ENCODE assay signal across 15 cellular contexts in the genomic region with DNA sequence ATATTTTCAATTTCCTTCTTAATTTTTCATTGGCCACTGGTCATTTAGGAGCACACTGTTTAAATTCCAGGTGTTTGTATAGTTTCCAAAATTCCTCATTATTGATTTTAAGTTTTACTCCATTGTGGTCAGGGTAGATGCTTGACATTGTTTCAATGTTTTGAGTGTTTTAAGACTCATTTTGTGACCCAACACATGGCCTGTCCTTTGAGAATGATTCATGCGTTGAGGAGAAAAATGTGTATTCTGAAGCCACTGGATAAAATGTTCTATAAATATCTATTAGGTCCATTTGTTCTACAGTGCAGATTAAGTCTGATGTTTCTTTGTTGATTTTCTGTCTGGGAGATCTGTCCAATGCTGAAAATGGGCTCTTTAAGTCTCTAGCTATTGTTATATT.
"Had no signal": no experiment of that assay in that cellular context is flagged by ENCODE, and none has a peak within 500 bp of the region (broad histone marks: within the 10 kb centered on the region; RNA-seq: fewer than 3 reads in every experiment).

No MANE protein-coding gene starts in this region.

- H3K27ac ChIP-seq: hepatocyte, left lung, tibial nerve had no signal

- ATAC-seq: activated CD8-positive, alpha-beta T cell treated with anti-CD3 and anti-CD28 coated beads, Interleukin-2, amount 10 ng/mL, durations not matched to agents 7 days and 5 days; esophagus mucosa; left lung had no signal

- DNase-seq: activated CD4-positive, alpha-beta T cell treated with anti-CD3 and anti-CD28 coated beads, Interleukin-2, amount 10 ng/mL, durations not matched to agents 7 days and 5 days; activated CD8-positive, alpha-beta T cell treated with anti-CD3 and anti-CD28 coated beads, Interleukin-2, amount 10 ng/mL, durations not matched to agents 7 days and 5 days; activated naive CD4-positive, alpha-beta T cell treated with Interleukin-2 at 50 U/mL for 16 hours; activated naive CD8-positive, alpha-beta T cell treated with anti-CD3 and anti-CD28 coated beads, Interleukin-2, amount 10 ng/mL, durations not matched to agents 7 days and 5 days; activated T-cell treated with anti-CD3 and anti-CD28 coated beads, Interleukin-2, amount 50 U/mL, for 24 hours; cerebellar nuclear complex; effector CD4-positive, alpha-beta T cell; kidney; left lung; mammary epithelial cell; stimulated activated CD4-positive, alpha-beta T cell treated with anti-CD3 and anti-CD28 coated beads, Interleukin-2, amount 100 ng/mL, for 24 hours; T1000 had no signal

- H3K4me3 ChIP-seq: hepatocyte, left lung, tibial nerve had no signal

- H2AFZ ChIP-seq: hepatocyte had no signal

- H3K36me3 ChIP-seq: left lung, tibial nerve had no signal

- H3K4me2 ChIP-seq: hepatocyte had no signal

- H3K4me1 ChIP-seq: left lung, tibial nerve had no signal

- H3K27me3 ChIP-seq: hepatocyte, left lung, tibial nerve had no signal
